ENCODE assay signal across 9 cellular contexts in the genomic region with DNA sequence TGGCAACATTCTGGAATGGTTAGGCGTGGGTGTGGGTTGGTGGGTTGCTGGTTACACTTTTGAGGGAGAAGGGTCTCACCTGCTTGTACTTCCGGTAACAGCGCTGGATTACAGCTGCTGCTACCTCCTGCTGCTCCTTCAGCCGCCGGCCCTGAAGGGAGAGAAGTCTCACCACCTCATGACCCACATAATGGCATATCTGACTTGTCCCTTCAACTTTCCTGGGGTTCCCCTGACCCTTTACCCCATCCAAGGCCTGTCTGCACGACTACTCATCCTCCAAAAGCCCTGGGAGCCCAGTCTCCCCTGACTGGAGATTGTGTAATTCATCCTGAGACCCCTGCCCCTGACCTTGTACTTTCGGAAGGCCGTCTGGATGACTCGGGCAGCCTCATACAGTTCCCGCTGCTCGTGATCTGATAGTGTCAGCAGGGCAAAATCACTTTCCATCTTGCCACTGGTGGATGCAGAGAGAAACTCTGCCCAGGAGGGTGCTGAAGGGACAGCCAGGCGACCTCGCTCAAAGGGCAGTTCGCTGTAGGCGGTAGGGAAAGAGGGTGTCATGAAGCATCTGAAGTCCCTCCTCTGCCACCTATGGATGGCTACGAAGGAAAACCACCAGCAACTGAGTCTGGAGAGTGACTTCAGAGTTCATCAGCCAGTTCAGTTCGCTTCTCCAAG. TPM values are rescaled to one million over a fixed set of nuclear protein-coding genes. Genes with fewer than 3 reads are reported as not detected.
DNase-seq lines count a peak whose midpoint lies in the region; ATAC-seq, FAIRE-seq and TF ChIP-seq lines count a peak whose summit lies in the region.
"Had no signal": no experiment of that assay in that cellular context is flagged by ENCODE, and none has a peak within 500 bp of the region (broad histone marks: within the 10 kb centered on the region; RNA-seq: fewer than 3 reads in every experiment).

No MANE protein-coding gene starts in this region.

- H3K9me2 ChIP-seq in GM23248 (ENCODE audit: insufficient read depth) = no peaks in the 10 kb centered on the region

- 91% methylated on average over 17 of the region's 17 CpGs for WGBS in A549 (ENCODE audit: missing lambda C conversion rate)
- WGBS in GM23248 (ENCODE audit: low coverage in 1 of 2, low lambda C conversion rate in 2 of 2, missing lambda C conversion rate in 2 of 2), 2 experiments = 82% methylated on average over 17 of the region's 17 CpGs
- WGBS in mesenchymal stem cell = 83% methylated on average over 17 of the region's 17 CpGs
- 81 to 86% methylated on average over 17 of the region's 17 CpGs for WGBS in pancreas, 2 donors

- H3K79me2 ChIP-seq in GM23248 (ENCODE audit: insufficient read depth) = peaks cover 15% of the 10 kb centered on the region

- peak overlapping the region; percentile 84; the same call in 2 of the 3 replicates for H3K4me2 ChIP-seq in A549
- H3K4me2 ChIP-seq in GM23248 (ENCODE audit: unreplicated experiment) = peak overlapping the region; percentile 87
- H3K4me2 ChIP-seq in mesenchymal stem cell (ENCODE audit: low read length, poor library complexity, severe bottlenecking) = peak overlapping the region; percentile 82

- no peaks in the 10 kb centered on the region for H3K27me3 ChIP-seq in GM23248 (replicated peaks; ENCODE audit: insufficient read depth)
- H3K27me3 ChIP-seq in mesenchymal stem cell (ENCODE audit: control insufficient read depth in 1 of 2, insufficient read depth in 1 of 2, low read length in 2 of 2) = no peaks in the 10 kb centered on the region
- no peaks in the 10 kb centered on the region for H3K27me3 ChIP-seq in pancreas

- no peak overlapping the region for H2BK120ac ChIP-seq in mesenchymal stem cell (ENCODE audit: low read depth, low read length)

- H3K27ac ChIP-seq in A549 (peak overlapping the region; percentile 91 to 95; a peak in 4 of 6 replicates), GM23248 (peak overlapping the region; percentile 96), mesenchymal stem cell (ENCODE audit: low read length, poor library complexity, severe bottlenecking) (peak overlapping the region; percentile 95), pancreas (peak overlapping the region in 1 of 4 donors; percentile 4)

- peak overlapping the region in 1 of 2 experiments; percentile 57 for H3K23ac ChIP-seq in mesenchymal stem cell (ENCODE audit: low read length in 2 of 2)

- H2AK5ac ChIP-seq in mesenchymal stem cell (ENCODE audit: low read length, severe bottlenecking) = peak overlapping the region; percentile 56

- in situ Hi-C loops in GM23248 (cut with MboI) = no loop called here

- CTCF ChIA-PET in A549 (lab: Yijun Ruan, JAX) = interaction anchor here (1.2 to 11.2 kb wide), 8 partner anchors 10 to 93 kb away, joined by 3 to 148 read pairs (median 10); partner anchors contain the start of genes CAMTA2 and CHRNE

- H3K14ac ChIP-seq in mesenchymal stem cell (ENCODE audit: low read length in 2 of 2) = no peak overlapping the region

- H4K20me1 ChIP-seq in GM23248 (ENCODE audit: insufficient read depth) = no peaks in the 10 kb centered on the region

- no peak overlapping the region for H3K4me3 ChIP-seq in A549
- no peak overlapping the region; the same call in 1 of the 2 replicates for H3K4me3 ChIP-seq in GM23248
- peak overlapping the region; percentile 30 to 94 for H3K4me3 ChIP-seq in mesenchymal stem cell (ENCODE audit: insufficient read depth in 1 of 2, low read depth in 1 of 2, low read length in 2 of 2)
- H3K4me3 ChIP-seq in pancreas = no peak overlapping the region

- TF ChIP-seq EP300 in A549 (IDR thresholded peaks at IDR 0.05) = no peak

- H3K79me1 ChIP-seq in mesenchymal stem cell (replicated peaks; ENCODE audit: low read length, poor library complexity, severe bottlenecking) = peaks cover 23% of the 10 kb centered on the region

- TF ChIP-seq CTCF in A549 (IDR thresholded peaks at IDR 0.05) (no peak), pancreas (IDR thresholded peaks at IDR 0.05) (no peak)

- H3K4me1 ChIP-seq in A549 (peaks cover 21% of the 10 kb centered on the region), GM23248 (ENCODE audit: insufficient read depth) (peaks cover 24% of the 10 kb centered on the region), mesenchymal stem cell (ENCODE audit: control insufficient read depth, insufficient read depth, low read depth, low read length) (peaks cover 31% of the 10 kb centered on the region), pancreas (peaks cover 0 to 19% (median 10%) of the 10 kb centered on the region in 3 donors)

- H2BK15ac ChIP-seq in mesenchymal stem cell (ENCODE audit: low read depth, poor library complexity, severe bottlenecking) = no peak overlapping the region

- H3K36me3 ChIP-seq in GM23248 (ENCODE audit: low read depth) (no peaks in the 10 kb centered on the region; the same call in 1 of the 2 replicates), mesenchymal stem cell (ENCODE audit: control insufficient read depth in 1 of 2, insufficient read depth in 2 of 2, low read depth in 1 of 2, low read length in 2 of 2) (peaks cover 45 to 55% of the 10 kb centered on the region in 2 experiments), pancreas (peaks cover 0 to 9% (median 0%) of the 10 kb centered on the region in 3 donors)

- intact Hi-C loops in pancreas (cut with DNase I) = no loop called here

- FAIRE-seq in A549 (lab: Jason Lieb, UNC) = no peak
- FAIRE-seq in pancreas (lab: Jason Lieb, UNC) = no peak

- H3F3A ChIP-seq in GM23248 (ENCODE audit: insufficient read depth) = peaks cover 45% of the 10 kb centered on the region

- no peak overlapping the region for H2AFZ ChIP-seq in GM23248
- no peak overlapping the region for H2AFZ ChIP-seq in mesenchymal stem cell (ENCODE audit: low read depth, low read length)

- H3K9me3 ChIP-seq in A549 (no peaks in the 10 kb centered on the region), GM23248 (ENCODE audit: low read depth) (no peaks in the 10 kb centered on the region), mesenchymal stem cell (ENCODE audit: control insufficient read depth, low read length) (no peaks in the 10 kb centered on the region), pancreas (no peaks in the 10 kb centered on the region)

- H2BK12ac ChIP-seq in mesenchymal stem cell (ENCODE audit: low read length in 2 of 2) = peak overlapping the region in 1 of 2 experiments; percentile 57

- ATAC-seq in A549 (no peak), HG03139 (IDR thresholded peaks at IDR 0.05; ENCODE audit: unreplicated experiment) (no peak), pancreas (no peak)

- H2BK5ac ChIP-seq in mesenchymal stem cell (ENCODE audit: low read depth, low read length, poor library complexity, severe bottlenecking) = no peak overlapping the region

- POLR2A ChIA-PET in A549 (lab: Yijun Ruan, JAX) = interaction anchor here (0.8 to 2.0 kb wide), 3 partner anchors 17 to 30 kb away, joined by 3 to 10 read pairs (median 8); partner anchors contain the start of genes CAMTA2, RNF167 and SLC25A11

- peak overlapping the region; percentile 16 to 19 for H3K18ac ChIP-seq in mesenchymal stem cell (ENCODE audit: low read depth in 1 of 2, low read length in 2 of 2)

- no peak for DNase-seq in A549 (ENCODE audit: low read depth in 1 of 2, low spot score in 1 of 2)
- peak; percentile 65 for DNase-seq in GM23248
- peak; percentile 46 for DNase-seq in astrocyte of the hippocampus (ENCODE audit: low read depth, low spot score)
- peak; percentile 66 for DNase-seq in mesenchymal stem cell
- no peak for DNase-seq in pancreas
- DNase-seq in NCI-H2029 treated with DMSO at 0.1 percent for 48 hours (lab: John Stamatoyannopoulos, UW) = no peak
- no peak for DNase-seq in DMS 273 (lab: John Stamatoyannopoulos, UW; ENCODE audit: unreplicated experiment)
- DNase-seq: foreskin melanocyte had no signal

- TF ChIP-seq POLR2A in A549 (IDR thresholded peaks at IDR 0.05; ENCODE audit: low read length) = no peak

- H4K8ac ChIP-seq in mesenchymal stem cell (ENCODE audit: low read length) = peak overlapping the region; percentile 79

- H4K91ac ChIP-seq in mesenchymal stem cell (ENCODE audit: low read length) = peak overlapping the region; percentile 65

- peak overlapping the region; percentile 91 for H3K9ac ChIP-seq in GM23248
- H3K9ac ChIP-seq in mesenchymal stem cell (ENCODE audit: low read length) = peak overlapping the region; percentile 99

- H3K4ac ChIP-seq in mesenchymal stem cell (ENCODE audit: low read depth in 1 of 2, low read length in 2 of 2) = peak overlapping the region in 1 of 2 experiments; percentile 50

- TF ChIP-seq RAD21 in A549 (conservative IDR thresholded peaks at IDR 0.05 in 1 of 2, IDR thresholded peaks at IDR 0.05 in 1 of 2) = no peak

RNA-seq across cellular contexts. Expression of gene SPAG7, which starts 2.1 kb away (rescaled TPM):
- 72.6 and 94.9 TPM in 2 replicates for polyA plus RNA-seq in A549 (2011; rRNA removed)
- 83.2 and 107 TPM in 2 replicates for polyA plus RNA-seq in A549 (2012; cell fraction: cytosol; rRNA removed)
- 65.1 and 68.1 TPM in 2 replicates for polyA plus RNA-seq in A549 (2012; cell fraction: nucleus; rRNA removed)
- 101 to 102 TPM (median 102 TPM) in 3 replicates for polyA plus RNA-seq in A549 (2017; fragmentation: RNase III; extraction: RNeasy Plus Mini Kit Qiagen cat#74134 plus additional on column Dnase treatment)
- 32.7 and 36.0 TPM in 2 replicates for polyA minus RNA-seq in A549 (2011; rRNA and poly(A)+ RNA removed)
- 39.1 and 43.1 TPM in 2 replicates for total RNA-seq in GM23248 (2014; rRNA removed; shearing (Covaris generic))
- 97.7 and 107 TPM in 2 replicates for polyA plus RNA-seq in GM23248 (2016; fragmentation: Nextera tagmentation; extraction: Ambion mirVana)
- polyA plus RNA-seq in mesenchymal stem cell (2013, experiment 1 of 2) = 51.2 TPM
- 49.7 TPM for polyA plus RNA-seq in mesenchymal stem cell (2013, experiment 2 of 2)
- 10 to 100 TPM; 15.8 to 31.7 (median 23.8) TPM for total RNA-seq in pancreas
- 10 to 100 TPM; 40.3 to 58.4 TPM for polyA plus RNA-seq in pancreas

RNA-seq across cellular contexts. Expression of gene CAMTA2, which starts 17.8 kb away (rescaled TPM):
- 12.4 and 17.7 TPM in 2 replicates for polyA plus RNA-seq in A549 (2011; rRNA removed)
- polyA plus RNA-seq in A549 (2012; cell fraction: cytosol; rRNA removed) = 25.8 and 28.1 TPM in 2 replicates
- 133 and 137 TPM in 2 replicates for polyA plus RNA-seq in A549 (2012; cell fraction: nucleus; rRNA removed)
- polyA plus RNA-seq in A549 (2017; fragmentation: RNase III; extraction: RNeasy Plus Mini Kit Qiagen cat#74134 plus additional on column Dnase treatment) = 30.1 to 33.8 TPM (median 30.3 TPM) in 3 replicates
- 14.2 and 16.1 TPM in 2 replicates for polyA minus RNA-seq in A549 (2011; rRNA and poly(A)+ RNA removed)
- total RNA-seq in GM23248 (2014; rRNA removed; shearing (Covaris generic)) = 4.8 and 10.1 TPM in 2 replicates
- polyA plus RNA-seq in GM23248 (2016; fragmentation: Nextera tagmentation; extraction: Ambion mirVana) = 26.5 and 28.8 TPM in 2 replicates
- 51.0 TPM for polyA plus RNA-seq in mesenchymal stem cell (2013, experiment 1 of 2)
- 49.6 TPM for polyA plus RNA-seq in mesenchymal stem cell (2013, experiment 2 of 2)
- total RNA-seq in pancreas = 10 to 100 TPM; 13.6 to 28.0 (median 19.8) TPM
- 10 to 100 TPM; 68.1 to 86.3 TPM for polyA plus RNA-seq in pancreas

RNA-seq across cellular contexts. Expression of gene ENO3, which starts 18.8 kb away (rescaled TPM):
- polyA plus RNA-seq in A549 (2011; rRNA removed) (52.5 and 53.5 TPM in 2 replicates), A549 (2017; fragmentation: RNase III; extraction: RNeasy Plus Mini Kit Qiagen cat#74134 plus additional on column Dnase treatment) (79.0 to 109 TPM (median 102 TPM) in 3 replicates), GM23248 (2016; fragmentation: Nextera tagmentation; extraction: Ambion mirVana) (3.2 and 4.1 TPM in 2 replicates), pancreas (10 to 100 TPM; 17.0 to 20.3 TPM)
- polyA plus RNA-seq in A549 (2012; cell fraction: cytosol; rRNA removed) = 56.8 and 60.6 TPM in 2 replicates
- 195 and 252 TPM in 2 replicates for polyA plus RNA-seq in A549 (2012; cell fraction: nucleus; rRNA removed)
- polyA minus RNA-seq in A549 (2011; rRNA and poly(A)+ RNA removed) = 35.8 and 39.2 TPM in 2 replicates
- 0.38 and 1.2 TPM in 2 replicates for total RNA-seq in GM23248 (2014; rRNA removed; shearing (Covaris generic))
- polyA plus RNA-seq in mesenchymal stem cell (2013, experiment 1 of 2) = 3.9 TPM
- 3.3 TPM for polyA plus RNA-seq in mesenchymal stem cell (2013, experiment 2 of 2)
- total RNA-seq in pancreas = 1 to 10 TPM; 1.5 to 6.3 (median 2.5) TPM

RNA-seq across cellular contexts. Expression of gene PFN1, which starts 21.4 kb away (rescaled TPM):
- polyA plus RNA-seq in A549 (2011; rRNA removed) (1,417 and 1,732 TPM in 2 replicates), A549 (2017; fragmentation: RNase III; extraction: RNeasy Plus Mini Kit Qiagen cat#74134 plus additional on column Dnase treatment) (3,195 to 3,341 TPM (median 3,230 TPM) in 3 replicates), GM23248 (2016; fragmentation: Nextera tagmentation; extraction: Ambion mirVana) (2,247 and 2,282 TPM in 2 replicates), pancreas (100 to 1,000 TPM; 148 to 162 TPM)
- 3,514 and 3,904 TPM in 2 replicates for polyA plus RNA-seq in A549 (2012; cell fraction: cytosol; rRNA removed)
- polyA plus RNA-seq in A549 (2012; cell fraction: nucleus; rRNA removed) = 1,698 and 2,342 TPM in 2 replicates
- 1,279 and 1,360 TPM in 2 replicates for polyA minus RNA-seq in A549 (2011; rRNA and poly(A)+ RNA removed)
- 621 and 886 TPM in 2 replicates for total RNA-seq in GM23248 (2014; rRNA removed; shearing (Covaris generic))
- 1,651 TPM for polyA plus RNA-seq in mesenchymal stem cell (2013, experiment 1 of 2)
- 1,671 TPM for polyA plus RNA-seq in mesenchymal stem cell (2013, experiment 2 of 2)
- total RNA-seq in pancreas = 100 to 1,000 TPM in 4 of 6 donors, 10 to 100 TPM in 2; 63.6 to 195 (median 125) TPM

RNA-seq across cellular contexts. Expression of gene INCA1, which starts 27.6 kb away (rescaled TPM):
- polyA plus RNA-seq in A549 (2011; rRNA removed) (0.66 and 0.86 TPM in 2 replicates), A549 (2017; fragmentation: RNase III; extraction: RNeasy Plus Mini Kit Qiagen cat#74134 plus additional on column Dnase treatment) (1.1 to 1.3 TPM (median 1.1 TPM) in 3 replicates), GM23248 (2016; fragmentation: Nextera tagmentation; extraction: Ambion mirVana) (0.51 and 1.2 TPM in 2 replicates), pancreas (1 to 10 TPM; 1.8 to 2.4 TPM)
- polyA plus RNA-seq in A549 (2012; cell fraction: cytosol; rRNA removed) = 0.75 and 1.3 TPM in 2 replicates
- 1.7 and 2.0 TPM in 2 replicates for polyA plus RNA-seq in A549 (2012; cell fraction: nucleus; rRNA removed)
- polyA minus RNA-seq in A549 (2011; rRNA and poly(A)+ RNA removed) = 0.58 and 1.6 TPM in 2 replicates
- 0.32 and 1.0 TPM in 2 replicates for total RNA-seq in GM23248 (2014; rRNA removed; shearing (Covaris generic))
- 0.83 TPM for polyA plus RNA-seq in mesenchymal stem cell (2013, experiment 1 of 2)
- 0.70 TPM for polyA plus RNA-seq in mesenchymal stem cell (2013, experiment 2 of 2)
- under 1 TPM; 0.28 to 0.81 (median 0.34) TPM for total RNA-seq in pancreas

Comparison
In these comparisons a context has a peak if more than half of its experiments do, and no peak if none do; other contexts are left out.
1. DNase-seq: peak in GM23248 (single experiment), astrocyte of the hippocampus (single experiment) and mesenchymal stem cell (single experiment); none in A549 (0 of 2), pancreas (0 of 6), NCI-H2029 treated with DMSO at 0.1 percent for 48 hours (single experiment) and DMS 273 (single experiment).
2. H3K4me3 ChIP-seq: peak in mesenchymal stem cell (2 of 2); none in A549 (single experiment), GM23248 (single experiment) and pancreas (0 of 4).
3. Peak in every context shown above with its lines, with median percentiles within 50 percentile points of each other: H3K4me2 ChIP-seq.